8 cellular contexts compared by ENCODE assay signal in the genomic region with DNA sequence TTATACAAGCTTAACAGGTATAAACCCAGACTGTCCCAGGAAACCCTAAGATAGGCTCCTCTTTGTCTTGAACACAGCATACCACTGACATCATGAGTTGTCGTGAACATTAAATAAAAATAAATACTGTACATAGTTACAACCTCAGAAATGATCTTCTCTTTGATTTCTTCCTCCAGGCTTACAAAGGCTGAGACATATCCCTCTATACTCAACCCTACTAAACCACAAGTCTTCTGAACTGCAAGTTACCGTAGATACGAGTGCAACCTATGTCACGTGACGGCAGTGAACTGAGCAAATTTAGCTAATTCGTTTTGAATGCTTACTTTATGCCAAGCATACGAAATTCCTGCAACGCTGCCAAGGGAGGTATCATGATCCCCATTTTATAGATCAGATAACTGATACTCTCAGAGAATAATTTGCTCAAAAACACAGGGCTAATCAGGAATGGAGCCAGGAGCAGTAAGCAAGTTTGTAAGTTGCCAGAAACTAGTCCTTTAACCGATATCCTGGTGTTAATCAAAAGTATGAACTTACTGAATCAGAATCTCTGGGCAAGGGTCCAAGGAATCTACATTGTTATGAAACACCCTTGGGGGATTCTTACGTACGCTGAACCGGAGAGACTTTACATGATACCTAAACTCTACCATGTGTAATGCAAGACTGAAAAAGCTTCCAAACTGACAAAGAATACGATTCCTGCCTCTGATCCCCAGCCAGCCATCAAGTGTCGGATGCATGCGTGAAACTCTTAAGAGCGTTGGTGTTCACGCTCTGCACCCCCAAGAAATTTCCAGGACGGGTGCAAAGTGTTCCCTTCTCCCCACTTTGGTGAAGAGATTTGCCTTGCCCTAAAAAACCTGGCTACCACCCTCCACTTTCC.
DNase-seq lines count a peak whose midpoint lies in the region; ATAC-seq and TF ChIP-seq lines count a peak whose summit lies in the region.

No MANE protein-coding gene starts in this region.

- DNase-seq in EH (ENCODE audit: low read depth) (peak; percentile 94), sciatic nerve (ENCODE audit: low spot score) (no peak), 8988T (no peak), NCI-H345 (lab: John Stamatoyannopoulos, UW) (no peak), HuH-7 (ENCODE audit: low spot score) (no peak)
- DNase-seq in central memory CD4-positive, alpha-beta T cell: peak; percentile 90

- intact Hi-C loops in sciatic nerve (cut with DNase I): no loop called here

- ATAC-seq in SK-N-SH treated with all-trans-retinoic acid at 6 μM for 48 hours (peak; percentile 87), sciatic nerve (peak; percentile 51), GM21526 (IDR thresholded peaks at IDR 0.05; ENCODE audit: low FRiP score, unreplicated experiment) (no peak)

TF ChIP-seq in SK-N-SH treated with all-trans-retinoic acid at 6 μM for 48 hours, 23 proteins besides CTCF, POLR2A, EP300 and RAD21:
- peak; percentile 79 for TF ChIP-seq ISL1 (CRISPR knock-in tag; IDR thresholded peaks at IDR 0.05)
- TF ChIP-seq, protein P1, sequence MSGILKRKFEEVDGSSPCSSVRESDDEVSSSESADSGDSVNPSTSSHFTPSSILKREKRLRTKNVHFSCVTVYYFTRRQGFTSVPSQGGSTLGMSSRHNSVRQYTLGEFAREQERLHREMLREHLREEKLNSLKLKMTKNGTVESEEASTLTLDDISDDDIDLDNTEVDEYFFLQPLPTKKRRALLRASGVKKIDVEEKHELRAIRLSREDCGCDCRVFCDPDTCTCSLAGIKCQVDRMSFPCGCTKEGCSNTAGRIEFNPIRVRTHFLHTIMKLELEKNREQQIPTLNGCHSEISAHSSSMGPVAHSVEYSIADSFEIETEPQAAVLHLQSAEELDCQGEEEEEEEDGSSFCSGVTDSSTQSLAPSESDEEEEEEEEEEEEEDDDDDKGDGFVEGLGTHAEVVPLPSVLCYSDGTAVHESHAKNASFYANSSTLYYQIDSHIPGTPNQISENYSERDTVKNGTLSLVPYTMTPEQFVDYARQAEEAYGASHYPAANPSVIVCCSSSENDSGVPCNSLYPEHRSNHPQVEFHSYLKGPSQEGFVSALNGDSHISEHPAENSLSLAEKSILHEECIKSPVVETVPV (CRISPR knock-in tag; IDR thresholded peaks at IDR 0.05): no peak

Comparison
In these comparisons a context has a peak if more than half of its experiments do, and no peak if none do; other contexts are left out.
1. DNase-seq: peak in EH (single experiment) and central memory CD4-positive, alpha-beta T cell (single experiment); none in sciatic nerve (single experiment), 8988T (single experiment), NCI-H345 (single experiment) and HuH-7 (single experiment).